Comparison of ENCODE assay signal across 8 cellular contexts in the genomic region with DNA sequence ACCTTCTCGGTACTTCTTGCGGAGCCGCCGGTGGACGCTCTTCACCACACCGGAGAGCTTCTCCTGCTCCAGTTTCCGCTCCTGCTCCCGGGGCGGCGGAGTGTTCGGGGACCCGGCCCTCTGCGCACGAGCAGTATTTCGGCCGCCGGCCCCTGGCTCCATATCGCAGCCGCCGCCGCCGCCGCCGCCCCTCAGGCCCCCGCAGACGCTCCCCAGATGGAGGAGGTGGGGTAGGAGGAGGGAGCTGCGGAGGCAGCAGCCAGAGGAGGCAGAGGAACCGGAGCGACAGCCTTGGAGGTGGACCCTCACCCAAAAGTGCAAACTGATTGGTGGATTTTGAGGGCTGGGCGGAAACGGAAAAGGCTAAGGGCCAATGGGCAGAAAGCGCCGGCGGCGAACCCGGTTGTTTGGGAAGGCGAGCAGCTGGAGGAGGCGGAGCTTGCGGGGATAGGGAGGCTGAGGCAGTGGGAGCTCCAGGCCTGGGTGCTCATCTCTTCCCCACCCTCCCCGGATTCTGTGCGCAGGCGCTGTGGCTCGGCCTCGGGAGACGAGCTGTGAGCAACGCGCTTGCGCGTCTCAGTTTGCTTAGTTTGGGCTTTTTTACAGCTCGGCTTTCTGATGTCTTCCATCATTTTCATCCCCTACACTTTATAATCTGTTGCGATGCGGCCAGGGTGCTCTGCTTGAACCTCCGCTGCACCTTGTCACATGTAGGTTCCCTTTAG.
DNase-seq lines count a peak whose midpoint lies in the region; ATAC-seq, FAIRE-seq and TF ChIP-seq lines count a peak whose summit lies in the region.

No MANE protein-coding gene starts in this region.

- no peaks in the 10 kb centered on the region for H3K27me3 Mint-ChIP-seq in WTC11 (ENCODE audit: low read depth)

- H3K4me1 Mint-ChIP-seq in WTC11: peaks cover 30% of the 10 kb centered on the region

- H3K9me3 ChIP-seq in small intestine (ENCODE audit: control insufficient read depth, low read depth): no peaks in the 10 kb centered on the region

- DNase-seq in AG08396 (ENCODE audit: low spot score) (peak; percentile 98), NCI-H2227 treated with DMSO at 0.1 percent for 48 hours (lab: John Stamatoyannopoulos, UW) (peak; percentile 99), WTC11 (ENCODE audit: low spot score) (peak; percentile 99), caudate nucleus (lab: John Stamatoyannopoulos, UW) (peak; percentile 89 to 100 (median 99)), iPS-NIHi7 (ENCODE audit: extremely low spot score) (peak; percentile 97), small intestine (peak; percentile 100)

- TF ChIP-seq CTCF in WTC11 (IDR thresholded peaks at IDR 0.05): no peak

- FAIRE-seq in small intestine (lab: Jason Lieb, UNC): peak; percentile 78

- H3K27ac ChIP-seq in caudate nucleus (ENCODE audit: low read depth, low read length) (peak overlapping the region; percentile 83), small intestine (ENCODE audit: low read depth in 1 of 2, low read length in 1 of 2) (peak overlapping the region; percentile 4 to 91)

- H3K4me1 ChIP-seq in small intestine (ENCODE audit: control insufficient read depth in 2 of 2, insufficient read depth in 1 of 2, low read depth in 1 of 2, low read length in 1 of 2): peaks cover 1 to 4% of the 10 kb centered on the region in 2 donors

- peak overlapping the region; percentile 99 for H3K27ac Mint-ChIP-seq in WTC11

- peak; percentile 75 for TF ChIP-seq POLR2A in GM18951 (IDR thresholded peaks at IDR 0.05; ENCODE audit: extremely low read depth, insufficient read depth, insufficient read length)

- H3K4me3 Mint-ChIP-seq in WTC11: peak overlapping the region; percentile 92

- H3K4me3 ChIP-seq in small intestine (ENCODE audit: low read depth in 1 of 2, low read length in 2 of 2): peak overlapping the region; percentile 83 to 91

- H3K27me3 ChIP-seq in small intestine (ENCODE audit: control insufficient read depth in 2 of 2, insufficient read depth in 2 of 2, low read length in 2 of 2): no peaks in the 10 kb centered on the region

- no peaks in the 10 kb centered on the region for H3K36me3 Mint-ChIP-seq in WTC11

- 0 to 1% (median 0%) methylated on average over 42 to 53 of the region's 53 CpGs for WGBS in small intestine, 3 donors

- POLR2A ChIA-PET in WTC11 (lab: Charles Lee): interaction anchor here (0.6 to 1.5 kb wide), 7 partner anchors 10 to 1402 kb away, joined by 3 to 8 read pairs (median 3); partner anchors contain the start of genes GPR85 and IFRD1

- H3K36me3 ChIP-seq in small intestine (ENCODE audit: control insufficient read depth in 2 of 2, insufficient read depth in 2 of 2, low read length in 2 of 2): no peaks in the 10 kb centered on the region

- ATAC-seq in HG03175 (IDR thresholded peaks at IDR 0.05; ENCODE audit: unreplicated experiment) (peak; percentile 96), WTC11 (peak; percentile 97)

- CTCF ChIA-PET in WTC11 (lab: Charles Lee): interaction anchor here (0.5 to 1.1 kb wide), 6 partner anchors 9 to 1814 kb away, joined by 3 to 7 read pairs (median 3); partner anchors contain the start of gene GPR85

- in situ Hi-C loops in GM18951 (cut with MboI; ENCODE audit: low sequenced_read_pairs, unreplicated experiment): no loop called here

- H3K9me3 Mint-ChIP-seq in WTC11: no peaks in the 10 kb centered on the region

TF ChIP-seq in WTC11, 78 proteins besides CTCF, POLR2A, EP300 and RAD21 (continues in another document):
- no peak for TF ChIP-seq ZNF416 (CRISPR knock-in tag; IDR thresholded peaks at IDR 0.05)
- peak; percentile 24; the same call in 1 of the 2 replicates for TF ChIP-seq CREM (CRISPR knock-in tag; IDR thresholded peaks at IDR 0.05)
- TF ChIP-seq ZNF425 (CRISPR knock-in tag; conservative IDR thresholded peaks at IDR 0.05): no peak
- TF ChIP-seq ESRRA (CRISPR knock-in tag; IDR thresholded peaks at IDR 0.05; ENCODE audit: borderline replicate concordance): no peak
- TF ChIP-seq, protein P1, sequence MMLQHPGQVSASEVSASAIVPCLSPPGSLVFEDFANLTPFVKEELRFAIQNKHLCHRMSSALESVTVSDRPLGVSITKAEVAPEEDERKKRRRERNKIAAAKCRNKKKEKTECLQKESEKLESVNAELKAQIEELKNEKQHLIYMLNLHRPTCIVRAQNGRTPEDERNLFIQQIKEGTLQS (CRISPR knock-in tag; conservative IDR thresholded peaks at IDR 0.05): no peak
- TF ChIP-seq USF1 (CRISPR knock-in tag; IDR thresholded peaks at IDR 0.05): no peak; the same call in 1 of the 2 replicates
- TF ChIP-seq, protein P2, sequence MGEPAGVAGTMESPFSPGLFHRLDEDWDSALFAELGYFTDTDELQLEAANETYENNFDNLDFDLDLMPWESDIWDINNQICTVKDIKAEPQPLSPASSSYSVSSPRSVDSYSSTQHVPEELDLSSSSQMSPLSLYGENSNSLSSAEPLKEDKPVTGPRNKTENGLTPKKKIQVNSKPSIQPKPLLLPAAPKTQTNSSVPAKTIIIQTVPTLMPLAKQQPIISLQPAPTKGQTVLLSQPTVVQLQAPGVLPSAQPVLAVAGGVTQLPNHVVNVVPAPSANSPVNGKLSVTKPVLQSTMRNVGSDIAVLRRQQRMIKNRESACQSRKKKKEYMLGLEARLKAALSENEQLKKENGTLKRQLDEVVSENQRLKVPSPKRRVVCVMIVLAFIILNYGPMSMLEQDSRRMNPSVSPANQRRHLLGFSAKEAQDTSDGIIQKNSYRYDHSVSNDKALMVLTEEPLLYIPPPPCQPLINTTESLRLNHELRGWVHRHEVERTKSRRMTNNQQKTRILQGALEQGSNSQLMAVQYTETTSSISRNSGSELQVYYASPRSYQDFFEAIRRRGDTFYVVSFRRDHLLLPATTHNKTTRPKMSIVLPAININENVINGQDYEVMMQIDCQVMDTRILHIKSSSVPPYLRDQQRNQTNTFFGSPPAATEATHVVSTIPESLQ (CRISPR knock-in tag; IDR thresholded peaks at IDR 0.05): no peak
- TF ChIP-seq ELF4 (CRISPR knock-in tag; IDR thresholded peaks at IDR 0.05; ENCODE audit: low read depth): no peak
- TF ChIP-seq GABPB1 (CRISPR knock-in tag; IDR thresholded peaks at IDR 0.05): 0 out of 2 replicates have a peak, but pooled peaks have one; percentile 39
- TF ChIP-seq MYBL2 (CRISPR knock-in tag; IDR thresholded peaks at IDR 0.05): peak; percentile 35; the same call in 1 of the 2 replicates
- peak; percentile 23 for TF ChIP-seq FOXK1 (CRISPR knock-in tag; IDR thresholded peaks at IDR 0.05)
- no peak; the same call in 1 of the 2 replicates for TF ChIP-seq FOXP1 (CRISPR knock-in tag; IDR thresholded peaks at IDR 0.05; ENCODE audit: borderline replicate concordance)
- TF ChIP-seq ATF2 (CRISPR knock-in tag; IDR thresholded peaks at IDR 0.05; ENCODE audit: borderline replicate concordance, low read depth): no peak
- TF ChIP-seq NFYB (CRISPR knock-in tag; conservative IDR thresholded peaks at IDR 0.05; ENCODE audit: low read depth): peak; percentile 83

Comparison
In these comparisons a context has a peak if more than half of its experiments do, and no peak if none do; other contexts are left out.
1. Peak in every context shown above with its lines: DNase-seq, ATAC-seq, H3K4me3 ChIP-seq and H3K27ac ChIP-seq.